21 cellular contexts compared by ENCODE assay signal in genomic region chr12:27511723-27512045, GRCh38. TPM values are rescaled to one million over a fixed set of nuclear protein-coding genes. Genes with fewer than 3 reads are reported as not detected.
A peak's percentile ranks its signal among the peaks of the same experiment; 100 is the strongest.
DNase-seq lines count a peak whose midpoint lies in the region; ATAC-seq, FAIRE-seq and TF ChIP-seq lines count a peak whose summit lies in the region.
"Had no signal": no experiment of that assay in that cellular context is flagged by ENCODE, and none has a peak within 500 bp of the region (broad histone marks: within the 10 kb centered on the region; RNA-seq: fewer than 3 reads in every experiment).

No MANE protein-coding gene starts in this region.

- H2AFZ ChIP-seq in neuronal stem cell (ENCODE audit: low read length), result peak overlapping the region; percentile 2

- H2BK120ac ChIP-seq in neuronal stem cell (ENCODE audit: low read depth, low read length), result no peak overlapping the region

- no peak overlapping the region for H4K8ac ChIP-seq in neuronal stem cell (ENCODE audit: low read depth, low read length)

- 43 to 54% methylated on average over 3 of the region's 3 CpGs for WGBS in heart right ventricle, 2 donors
- WGBS in neuronal stem cell (ENCODE audit: extremely low coverage in 2 of 2, insufficient read length in 2 of 2, insufficient replicate concordance in 1 of 2), 2 donors, result no CpG with 5 or more reads among the region's 3 CpGs

- H3K36me3 ChIP-seq in ascending aorta (no peaks in the 10 kb centered on the region), heart right ventricle (no peaks in the 10 kb centered on the region), neuronal stem cell (replicated peaks in 1 of 2; ENCODE audit: control insufficient read depth in 2 of 2, insufficient read depth in 2 of 2, low read length in 2 of 2) (no peaks in the 10 kb centered on the region), tibial artery (no peaks in the 10 kb centered on the region)
- H3K36me3 ChIP-seq: neutrophil had no signal

- no peak overlapping the region for H3K9ac ChIP-seq in neuronal stem cell (ENCODE audit: low read depth, low read length, poor library complexity)

- H3K4me1 ChIP-seq in ascending aorta, result peaks cover 0 to 13% of the 10 kb centered on the region in 2 donors
- H3K4me1 ChIP-seq in heart right ventricle, result peaks cover 0 to 26% (median 16%) of the 10 kb centered on the region in 9 donors
- H3K4me1 ChIP-seq in neuronal stem cell (ENCODE audit: control insufficient read depth in 2 of 2, insufficient read depth in 1 of 2, low read depth in 1 of 2, low read length in 2 of 2), result peaks cover 0 to 1% of the 10 kb centered on the region in 2 donors
- H3K4me1 ChIP-seq in tibial artery, result peaks cover 0 to 12% (median 0%) of the 10 kb centered on the region in 4 donors

- H3K4me2 ChIP-seq in neuronal stem cell (ENCODE audit: insufficient read depth, low read length, poor library complexity, severe bottlenecking), result no peak overlapping the region

- H2BK5ac ChIP-seq in neuronal stem cell (ENCODE audit: low read length), result no peak overlapping the region

- H2AK5ac ChIP-seq in neuronal stem cell (ENCODE audit: low read depth, low read length), result no peak overlapping the region

- DNase-seq in ascending aorta (ENCODE audit: low spot score in 2 of 2) (no peak), heart right ventricle (no peak), neuronal stem cell (ENCODE audit: low spot score) (no peak), tibial artery (no peak), GM19239 (ENCODE audit: insufficient read length, low spot score) (no peak)
- DNase-seq: activated B cell treated with CpG ODN at 0.5 μM for 24 hours; activated CD4-positive, alpha-beta T cell treated with anti-CD3 and anti-CD28 coated beads, Interleukin-2, amount 50 U/mL, for 4 hours; activated CD8-positive, alpha-beta memory T cell treated with anti-CD3 and anti-CD28 coated beads, Interleukin-2, amount 50 U/mL, for 4 hours; CD8-positive, alpha-beta T cell; central memory CD4-positive, alpha-beta T cell; DMS153; GDM1; head of caudate nucleus; NCI-H1048; NCI-H1930; NCI-H774; retina had no signal

- TF ChIP-seq CTCF in ascending aorta (IDR thresholded peaks at IDR 0.05), result no peak
- no peak for TF ChIP-seq CTCF in heart right ventricle (IDR thresholded peaks at IDR 0.05)
- no peak for TF ChIP-seq CTCF in tibial artery (IDR thresholded peaks at IDR 0.05)

- H3K4me3 ChIP-seq in ascending aorta (no peak overlapping the region), heart right ventricle (no peak overlapping the region), neuronal stem cell (ENCODE audit: low read length in 2 of 2) (no peak overlapping the region), tibial artery (no peak overlapping the region)

- no peak overlapping the region for H2BK15ac ChIP-seq in neuronal stem cell (ENCODE audit: low read length)

- H2BK12ac ChIP-seq in neuronal stem cell (ENCODE audit: low read length), result no peak overlapping the region

- no peak overlapping the region for H3K4ac ChIP-seq in neuronal stem cell (ENCODE audit: low read length)

- H3K27me3 ChIP-seq in ascending aorta (no peaks in the 10 kb centered on the region), heart right ventricle (no peaks in the 10 kb centered on the region), neuronal stem cell (ENCODE audit: control insufficient read depth in 3 of 3, insufficient read depth in 3 of 3, low read depth in 1 of 3, low read length in 3 of 3) (no peaks in the 10 kb centered on the region), tibial artery (no peaks in the 10 kb centered on the region)
- H3K27me3 ChIP-seq: neutrophil had no signal

- H4K91ac ChIP-seq in neuronal stem cell (ENCODE audit: low read depth, low read length, poor library complexity), result no peak overlapping the region

- no peak for FAIRE-seq in GM19239 (lab: Jason Lieb, UNC)
- FAIRE-seq: H1 had no signal

- intact Hi-C loops in ascending aorta (cut with DNase I), result no loop called here
- intact Hi-C loops in heart right ventricle (cut with DNase I), result loop anchor here in 1 of 10 donors (5.0 kb wide), 1 partner anchor 79 kb away; no protein-coding TSS in a partner anchor
- intact Hi-C loops in tibial artery (cut with DNase I; ENCODE audit: low total_unique reads), result no loop called here

- no peaks in the 10 kb centered on the region for H3K79me1 ChIP-seq in neuronal stem cell (ENCODE audit: low read depth, low read length)

- peak overlapping the region; percentile 64 to 72 for H3K27ac ChIP-seq in ascending aorta
- peak overlapping the region; percentile 24 to 82 (median 67) for H3K27ac ChIP-seq in heart right ventricle
- H3K27ac ChIP-seq in neuronal stem cell (replicated peaks; ENCODE audit: low read length), result no peak overlapping the region
- H3K27ac ChIP-seq in tibial artery, result peak overlapping the region; percentile 8 to 53
- H3K27ac ChIP-seq: neutrophil had no signal

- ATAC-seq in heart right ventricle (peak; percentile 36 to 77 (median 56)), HG03354 (IDR thresholded peaks at IDR 0.05; ENCODE audit: poor library complexity, severe bottlenecking, unreplicated experiment) (no peak), GM19395 (IDR thresholded peaks at IDR 0.05; ENCODE audit: unreplicated experiment) (no peak)
- ATAC-seq: CD8-positive, alpha-beta T cell had no signal

- no peak overlapping the region for H3K18ac ChIP-seq in neuronal stem cell (ENCODE audit: low read length)

- H3K14ac ChIP-seq in neuronal stem cell (ENCODE audit: low read length), result no peak overlapping the region

- no peak overlapping the region for H3K23ac ChIP-seq in neuronal stem cell (ENCODE audit: low read depth, low read length, poor library complexity)

- no peaks in the 10 kb centered on the region for H3K9me3 ChIP-seq in ascending aorta
- peaks cover 0 to 7% (median 0%) of the 10 kb centered on the region in 11 donors for H3K9me3 ChIP-seq in heart right ventricle
- H3K9me3 ChIP-seq in neuronal stem cell (replicated peaks in 1 of 2; ENCODE audit: control insufficient read depth in 2 of 2, insufficient read depth in 1 of 2, low read depth in 1 of 2, low read length in 2 of 2), result no peaks in the 10 kb centered on the region
- H3K9me3 ChIP-seq in tibial artery, result no peaks in the 10 kb centered on the region
- H3K9me3 ChIP-seq: neutrophil had no signal

RNA-seq across cellular contexts. Expression of gene PPFIBP1, which starts 12.3 kb away (rescaled TPM):
- total RNA-seq in ascending aorta (56.4 TPM), heart right ventricle (100 to 1,000 TPM; 233 to 450 (median 325) TPM)
- polyA plus RNA-seq in heart right ventricle, result 10 to 100 TPM; 22.9 to 64.7 TPM
- polyA plus RNA-seq in neuronal stem cell (2013, experiment 1 of 2), result 16.9 TPM
- 16.6 TPM for polyA plus RNA-seq in neuronal stem cell (2013, experiment 2 of 2)

Comparison
In these comparisons a context has a peak if more than half of its experiments do, and no peak if none do; other contexts are left out.
1. ATAC-seq: peak in heart right ventricle (8 of 8); none in HG03354 (single experiment) and GM19395 (single experiment).